ENCODE assay signal across 1 cellular context in genomic region chr17:17541640-17542001, GRCh38.
TF ChIP-seq lines count a peak whose summit lies in the region.

No MANE protein-coding gene starts in this region.

TF ChIP-seq in H1, 55 proteins besides CTCF, POLR2A, EP300 and RAD21:
- TF ChIP-seq SAP30 (IDR thresholded peaks at IDR 0.05; ENCODE audit: insufficient read depth, insufficient replicate concordance, low read length) (no peak), SIRT6 (IDR thresholded peaks at IDR 0.05; ENCODE audit: low read length) (no peak), E2F6 (IDR thresholded peaks at IDR 0.05) (no peak), USF2 (IDR thresholded peaks at IDR 0.05; ENCODE audit: low read length) (no peak), TCF12 (IDR thresholded peaks at IDR 0.05; ENCODE audit: low read depth, low read length) (no peak), KDM5A (IDR thresholded peaks at IDR 0.05; ENCODE audit: low read length) (no peak), CHD7 (IDR thresholded peaks at IDR 0.05; ENCODE audit: insufficient replicate concordance, low read length) (no peak), BCL11A (IDR thresholded peaks at IDR 0.05; ENCODE audit: low read depth in 2 of 2, low read length in 2 of 2) (no peak), HDAC2 (IDR thresholded peaks at IDR 0.05; ENCODE audit: borderline replicate concordance in 1 of 2, low read depth in 2 of 2, low read length in 2 of 2) (no peak), KDM4A (IDR thresholded peaks at IDR 0.05; ENCODE audit: low read depth, low read length, severe bottlenecking) (no peak), HDAC6 (IDR thresholded peaks at IDR 0.05; ENCODE audit: low read depth, low read length) (no peak), SRF (IDR thresholded peaks at IDR 0.05; ENCODE audit: low read depth, low read length) (no peak), TAF7 (optimal IDR thresholded peaks at IDR 0.05; ENCODE audit: borderline replicate concordance, low read depth, low read length) (no peak), JUND (IDR thresholded peaks at IDR 0.05; ENCODE audit: low read length) (no peak), SIX5 (IDR thresholded peaks at IDR 0.05; ENCODE audit: low read depth, low read length) (no peak), CHD2 (IDR thresholded peaks at IDR 0.05; ENCODE audit: low read length) (no peak)
